ENCODE assay signal across 9 cellular contexts in the genomic region with DNA sequence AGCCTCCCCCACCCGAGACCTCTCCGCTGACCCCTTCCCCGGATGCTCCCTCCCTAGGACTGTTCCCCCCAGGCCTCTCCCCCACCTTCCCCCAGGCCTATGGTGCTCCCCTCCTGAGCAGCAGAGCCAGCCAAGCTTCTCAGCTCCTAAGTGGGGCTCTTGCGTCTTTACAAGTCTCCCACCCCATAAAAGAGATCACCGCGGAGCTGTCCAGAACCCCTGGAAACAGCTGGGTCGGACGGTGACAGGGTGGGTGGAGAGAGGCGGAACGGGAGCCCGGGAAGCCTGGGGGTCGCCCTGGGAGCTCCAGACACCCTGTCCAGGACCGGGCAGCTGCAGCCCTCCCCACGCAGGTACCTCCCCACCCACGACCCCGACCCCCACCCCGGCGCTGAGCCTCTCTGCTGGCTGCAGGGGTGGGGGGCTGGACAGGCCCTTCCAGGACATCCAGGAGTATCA.
DNase-seq lines count a peak whose midpoint lies in the region; ATAC-seq, FAIRE-seq and TF ChIP-seq lines count a peak whose summit lies in the region.
"Had no signal": no experiment of that assay in that cellular context is flagged by ENCODE, and none has a peak within 500 bp of the region (broad histone marks: within the 10 kb centered on the region; RNA-seq: fewer than 3 reads in every experiment).

No MANE protein-coding gene starts in this region.

- H3K9me3 ChIP-seq in GM23248 (ENCODE audit: low read depth) (no peaks in the 10 kb centered on the region), keratinocyte (ENCODE audit: control insufficient read depth, low read depth, low read length) (no peaks in the 10 kb centered on the region)

- H3K4me3 Mint-ChIP-seq in activated T-helper 17 cell treated with anti-CD3 and anti-CD28 coated beads, Interleukin-2, amount 50 U/mL, for 72 hours, result peak overlapping the region; percentile 16

- H3K36me3 Mint-ChIP-seq in activated T-helper 17 cell treated with anti-CD3 and anti-CD28 coated beads, Interleukin-2, amount 50 U/mL, for 72 hours (ENCODE audit: low read depth), result no peaks in the 10 kb centered on the region

- no peaks in the 10 kb centered on the region for H3K9me2 ChIP-seq in GM23248 (ENCODE audit: insufficient read depth)

- no peak overlapping the region for H3K9ac ChIP-seq in GM23248
- H3K9ac ChIP-seq in keratinocyte (ENCODE audit: control insufficient read depth, extremely low read depth, insufficient read depth, low read length), result peak overlapping the region; percentile 71

- 6 to 13% methylated on average over 8 to 18 of the region's 18 CpGs for whole genome bisulfite sequencing in GM23248 (ENCODE audit: low coverage in 1 of 2, low lambda C conversion rate in 2 of 2, missing lambda C conversion rate in 2 of 2), 2 experiments

- no peaks in the 10 kb centered on the region for H3K36me3 ChIP-seq in GM23248 (ENCODE audit: low read depth)
- no peaks in the 10 kb centered on the region for H3K36me3 ChIP-seq in keratinocyte (ENCODE audit: control insufficient read depth in 2 of 2, extremely low read depth in 1 of 2, insufficient read depth in 2 of 2, low read length in 2 of 2)

- DNase-seq in GM23248 (no peak), keratinocyte (ENCODE audit: low read depth, low spot score) (no peak), SW480 (ENCODE audit: low spot score) (no peak), COLO668 (lab: John Stamatoyannopoulos, UW; ENCODE audit: unreplicated experiment) (no peak)
- peak; percentile 19 for DNase-seq in stimulated activated CD8-positive, alpha-beta memory T cell treated with anti-CD3 and anti-CD28 coated beads, Interleukin-4, amount 100 ng/mL, for 48 hours
- DNase-seq: foreskin melanocyte, GOT3 had no signal

- peak overlapping the region; percentile 48; the same call in 1 of the 2 replicates for H2AFZ ChIP-seq in GM23248
- H2AFZ ChIP-seq in keratinocyte (ENCODE audit: control insufficient read depth, low read length), result no peak overlapping the region

- peaks cover 5% of the 10 kb centered on the region for H3K4me1 Mint-ChIP-seq in activated T-helper 17 cell treated with anti-CD3 and anti-CD28 coated beads, Interleukin-2, amount 50 U/mL, for 72 hours

- no peak for TF ChIP-seq CTCF in keratinocyte (optimal IDR thresholded peaks at IDR 0.05 in 1 of 3, IDR thresholded peaks at IDR 0.05 in 1 of 3, conservative IDR thresholded peaks at IDR 0.05 in 1 of 3; ENCODE audit: extremely low read depth in 1 of 3, insufficient read depth in 2 of 3, low read length in 3 of 3)

- no peaks in the 10 kb centered on the region for H3K9me1 ChIP-seq in keratinocyte (ENCODE audit: control insufficient read depth, extremely low read depth, insufficient read depth, low read length)

- dilution Hi-C loops in keratinocyte (cut with MboI; ENCODE audit: extremely low pct_ligation_motif_present, low sequenced_read_pairs), result no loop called here

- H3K4me3 ChIP-seq in GM23248, result 0 out of 2 replicates have a peak overlapping the region, but pooled peaks have one; percentile 21
- H3K4me3 ChIP-seq in keratinocyte (ENCODE audit: control insufficient read depth in 2 of 3, extremely low read depth in 1 of 3, insufficient read depth in 2 of 3, low read depth in 1 of 3, low read length in 3 of 3), result no peak overlapping the region

- in situ Hi-C loops in GM23248 (cut with MboI), result no loop called here

- H3K79me2 ChIP-seq in GM23248 (ENCODE audit: insufficient read depth) (no peaks in the 10 kb centered on the region), keratinocyte (ENCODE audit: control insufficient read depth, insufficient read depth, low read length) (no peaks in the 10 kb centered on the region)

- H3K27me3 ChIP-seq in GM23248 (replicated peaks; ENCODE audit: insufficient read depth) (no peaks in the 10 kb centered on the region; the same call in 1 of the 2 replicates), keratinocyte (ENCODE audit: control insufficient read depth, extremely low read depth, insufficient read depth, low read length) (no peaks in the 10 kb centered on the region)

- no peaks in the 10 kb centered on the region for H3F3A ChIP-seq in GM23248 (ENCODE audit: insufficient read depth)

- no peak for FAIRE-seq in keratinocyte (lab: Jason Lieb, UNC)

- no peaks in the 10 kb centered on the region for H3K9me3 Mint-ChIP-seq in activated T-helper 17 cell treated with anti-CD3 and anti-CD28 coated beads, Interleukin-2, amount 50 U/mL, for 72 hours

- H4K20me1 ChIP-seq in GM23248 (ENCODE audit: insufficient read depth), result no peaks in the 10 kb centered on the region
- H4K20me1 ChIP-seq in keratinocyte (ENCODE audit: control insufficient read depth, extremely low read depth, insufficient read depth, low read length), result no peaks in the 10 kb centered on the region

- no peaks in the 10 kb centered on the region for H3K27me3 Mint-ChIP-seq in activated T-helper 17 cell treated with anti-CD3 and anti-CD28 coated beads, Interleukin-2, amount 50 U/mL, for 72 hours

- no peak overlapping the region for H3K27ac Mint-ChIP-seq in activated T-helper 17 cell treated with anti-CD3 and anti-CD28 coated beads, Interleukin-2, amount 50 U/mL, for 72 hours

- no peaks in the 10 kb centered on the region for H3K4me1 ChIP-seq in GM23248 (ENCODE audit: insufficient read depth)
- peaks cover 19% of the 10 kb centered on the region for H3K4me1 ChIP-seq in keratinocyte (ENCODE audit: control insufficient read depth, extremely low read depth, insufficient read depth, low read length)

- no peak for ATAC-seq in activated T-helper 17 cell treated with anti-CD3 and anti-CD28 coated beads, Interleukin-2, amount 50 U/mL, for 72 hours (replicated peaks)
- no peak for ATAC-seq in HG02759 (IDR thresholded peaks at IDR 0.05; ENCODE audit: unreplicated experiment)

- H3K4me2 ChIP-seq in GM23248 (ENCODE audit: unreplicated experiment) (no peak overlapping the region), keratinocyte (ENCODE audit: control insufficient read depth, extremely low read depth, insufficient read depth, low read depth, low read length) (peak overlapping the region; percentile 76)

- H3K27ac ChIP-seq in GM23248 (no peak overlapping the region), keratinocyte (ENCODE audit: control insufficient read depth, insufficient read depth, low read length) (no peak overlapping the region)
